Comparison of ENCODE assay signal across 1 cellular context in genomic region chr11:117231637-117232021, GRCh38.
A peak's percentile ranks its signal among the peaks of the same experiment; 100 is the strongest.
TF ChIP-seq lines count a peak whose summit lies in the region.

No MANE protein-coding gene starts in this region.

TF ChIP-seq in HepG2, 621 proteins besides CTCF, POLR2A, EP300 and RAD21:
- TF ChIP-seq ELK4 (CRISPR knock-in tag; IDR thresholded peaks at IDR 0.05; ENCODE audit: borderline replicate concordance) (0 out of 2 replicates have a peak, but pooled peaks have one; percentile 3), MTA3 (CRISPR knock-in tag; IDR thresholded peaks at IDR 0.05) (no peak), ZNF598 (CRISPR knock-in tag; IDR thresholded peaks at IDR 0.05; ENCODE audit: borderline replicate concordance) (no peak), XRCC5 (optimal IDR thresholded peaks at IDR 0.05; ENCODE audit: low read length) (no peak), ZNF761 (CRISPR knock-in tag; conservative IDR thresholded peaks at IDR 0.05) (peak; percentile 43; the same call in 1 of the 2 replicates), U2AF1 (optimal IDR thresholded peaks at IDR 0.05; ENCODE audit: low read depth, low read length) (no peak), ZKSCAN5 (CRISPR knock-in tag; IDR thresholded peaks at IDR 0.05) (no peak), HMGXB4 (CRISPR knock-in tag; IDR thresholded peaks at IDR 0.05; ENCODE audit: borderline replicate concordance in 1 of 2, low read depth in 1 of 2) (0 out of 4 replicates have a peak, but pooled peaks of 1 of the 2 experiments have one; percentile 47), GZF1 (CRISPR knock-in tag; IDR thresholded peaks at IDR 0.05) (no peak), EED (CRISPR knock-in tag; IDR thresholded peaks at IDR 0.05) (no peak), ZNF44 (CRISPR knock-in tag; IDR thresholded peaks at IDR 0.05) (no peak), ADNP (CRISPR knock-in tag; IDR thresholded peaks at IDR 0.05) (no peak), KAT7 (CRISPR knock-in tag; IDR thresholded peaks at IDR 0.05; ENCODE audit: borderline replicate concordance) (0 out of 2 replicates have a peak, but pooled peaks have one; percentile 16), NR2F1 (CRISPR knock-in tag; IDR thresholded peaks at IDR 0.05) (no peak), ZSCAN22 (CRISPR knock-in tag; IDR thresholded peaks at IDR 0.05) (no peak), PITX1 (CRISPR knock-in tag; IDR thresholded peaks at IDR 0.05) (no peak), BCL3 (CRISPR knock-in tag; IDR thresholded peaks at IDR 0.05) (no peak), ZNF484 (CRISPR knock-in tag; IDR thresholded peaks at IDR 0.05; ENCODE audit: borderline replicate concordance, low read depth) (no peak), ZBTB20 (CRISPR knock-in tag; IDR thresholded peaks at IDR 0.05; ENCODE audit: borderline replicate concordance, low read depth) (no peak), NCOA1 (CRISPR knock-in tag; IDR thresholded peaks at IDR 0.05) (0 out of 2 replicates have a peak, but pooled peaks have one; percentile 48), CSRNP1 (CRISPR knock-in tag; IDR thresholded peaks at IDR 0.05) (no peak), ZNF407 (CRISPR knock-in tag; IDR thresholded peaks at IDR 0.05; ENCODE audit: not compliant biosample characterization) (no peak), ZNF766 (CRISPR knock-in tag; IDR thresholded peaks at IDR 0.05; ENCODE audit: borderline replicate concordance) (no peak), RFXANK (CRISPR knock-in tag; IDR thresholded peaks at IDR 0.05) (no peak), MYNN (CRISPR knock-in tag; IDR thresholded peaks at IDR 0.05; ENCODE audit: low read depth) (no peak), ZNF552 (CRISPR knock-in tag; IDR thresholded peaks at IDR 0.05; ENCODE audit: borderline replicate concordance) (no peak), AGO1 (IDR thresholded peaks at IDR 0.05; ENCODE audit: low read depth, low read length, poor library complexity, severe bottlenecking) (peak; percentile 13), ZNF362 (CRISPR knock-in tag; IDR thresholded peaks at IDR 0.05; ENCODE audit: borderline replicate concordance) (no peak), ZNF788 (CRISPR knock-in tag; IDR thresholded peaks at IDR 0.05; ENCODE audit: borderline replicate concordance) (0 out of 2 replicates have a peak, but pooled peaks have one; percentile 44)
